ENCODE assay signal across 23 cellular contexts in genomic region chr3:107216229-107216628, GRCh38.
A peak's percentile ranks its signal among the peaks of the same experiment; 100 is the strongest.
DNase-seq lines count a peak whose midpoint lies in the region; ATAC-seq, FAIRE-seq and TF ChIP-seq lines count a peak whose summit lies in the region.
"Had no signal": no experiment of that assay in that cellular context is flagged by ENCODE, and none has a peak within 500 bp of the region (broad histone marks: within the 10 kb centered on the region; RNA-seq: fewer than 3 reads in every experiment).

No MANE protein-coding gene starts in this region.

- no peaks in the 10 kb centered on the region for H3K9me2 ChIP-seq in hepatocyte (replicated peaks; ENCODE audit: insufficient read depth)

- H3K4me2 ChIP-seq in hepatocyte = no peak overlapping the region
- H3K4me2 ChIP-seq in skeletal muscle satellite cell (ENCODE audit: low read length) = peak overlapping the region; percentile 49

- H3K79me2 ChIP-seq in hepatocyte = no peaks in the 10 kb centered on the region

- H3K27me3 ChIP-seq in hepatocyte (no peaks in the 10 kb centered on the region), skeletal muscle satellite cell (ENCODE audit: control insufficient read depth, insufficient read depth, low read length) (no peaks in the 10 kb centered on the region)
- H3K27me3 ChIP-seq: cardiac muscle cell had no signal

- H3K9me3 ChIP-seq in hepatocyte (ENCODE audit: low read depth) (no peaks in the 10 kb centered on the region), skeletal muscle satellite cell (replicated peaks; ENCODE audit: low read length) (no peaks in the 10 kb centered on the region)

- H3K9ac ChIP-seq in skeletal muscle satellite cell (ENCODE audit: low read depth, low read length) = peak overlapping the region; percentile 90

- no peak for DNase-seq in HTR-8/SVneo (ENCODE audit: insufficient read length, low spot score)
- DNase-seq in hepatocyte (ENCODE audit: low spot score) = no peak
- DNase-seq: activated CD4-positive, alpha-beta T cell treated with anti-CD3 and anti-CD28 coated beads for 48 hours; activated naive CD4-positive, alpha-beta T cell treated with anti-CD3 and anti-CD28 coated beads for 36 hours; activated T-cell treated with anti-CD3 and anti-CD28 coated beads, Interleukin-2, amount 50 U/mL, for 72 hours; naive thymus-derived CD8-positive, alpha-beta T cell; NCI-H1436 treated with DMSO at 0.1 percent for 48 hours; NCI-H524; NK-92 treated with Interleukin-12 subunit alpha and Interleukin-12 subunit beta, amount 100 ng/mL, for 24 hours; stimulated activated CD4-positive, alpha-beta T cell treated with anti-CD3 and anti-CD28 coated beads, Interleukin-4, amount 100 ng/mL, for 4 hours; stimulated activated naive CD4-positive, alpha-beta T cell; T-helper 2 cell had no signal

- H3K27ac ChIP-seq in hepatocyte = peak overlapping the region; percentile 88
- H3K27ac ChIP-seq: C4-2B, cardiac muscle cell, SK-N-MC had no signal

- no peak overlapping the region for H2AFZ ChIP-seq in hepatocyte

- 87% methylated on average over 5 of the region's 5 CpGs for WGBS in hepatocyte (ENCODE audit: low lambda C conversion rate, missing lambda C conversion rate)

- H3K4me1 ChIP-seq in hepatocyte (ENCODE audit: insufficient read depth) = no peaks in the 10 kb centered on the region
- H3K4me1 ChIP-seq in skeletal muscle satellite cell (ENCODE audit: control insufficient read depth, insufficient read depth, low read length) = peaks cover 34% of the 10 kb centered on the region

- H3K36me3 ChIP-seq in hepatocyte (replicated peaks; ENCODE audit: insufficient read depth, low read depth) = no peaks in the 10 kb centered on the region
- no peaks in the 10 kb centered on the region for H3K36me3 ChIP-seq in skeletal muscle satellite cell (ENCODE audit: insufficient read depth, low read length)
- H3K36me3 ChIP-seq: cardiac muscle cell had no signal

- TF ChIP-seq CTCF in hepatocyte (IDR thresholded peaks at IDR 0.05; ENCODE audit: poor library complexity) = no peak

- H3K4me3 ChIP-seq in hepatocyte = no peak overlapping the region
- H3K4me3 ChIP-seq in skeletal muscle satellite cell (ENCODE audit: low read length) = no peak overlapping the region
- H3K4me3 ChIP-seq: cardiac muscle cell, SK-N-MC had no signal

- peak; percentile 38 for FAIRE-seq in HTR-8/SVneo (lab: Jason Lieb, UNC)
- FAIRE-seq: endothelial cell of umbilical vein, RCC 7860 had no signal

- ATAC-seq in SK-N-SH treated with all-trans-retinoic acid at 6 μM for 48 hours = peak; percentile 5; the same call in 2 of the 3 replicates
- no peak for ATAC-seq in GM18858 (IDR thresholded peaks at IDR 0.05; ENCODE audit: unreplicated experiment)
- ATAC-seq in activated CD4-positive, CD25-positive, alpha-beta regulatory T cell treated with anti-CD3 and anti-CD28 coated beads, Interleukin-2, amount 50 U/mL, for 24 hours = no peak
- ATAC-seq in GM19467 (IDR thresholded peaks at IDR 0.05; ENCODE audit: unreplicated experiment) = no peak
- no peak for ATAC-seq in GM19397 (IDR thresholded peaks at IDR 0.05; ENCODE audit: unreplicated experiment)
- ATAC-seq: activated T-cell treated with anti-CD3 and anti-CD28 coated beads, Interleukin-2, amount 50 U/mL, for 72 hours; naive thymus-derived CD8-positive, alpha-beta T cell had no signal

- H4K20me1 ChIP-seq in hepatocyte (ENCODE audit: insufficient read depth, poor library complexity, severe bottlenecking) = no peaks in the 10 kb centered on the region

TF ChIP-seq in SK-N-SH treated with all-trans-retinoic acid at 6 μM for 48 hours, 23 proteins besides CTCF, POLR2A, EP300 and RAD21:
- TF ChIP-seq CSDC2 (CRISPR knock-in tag; IDR thresholded peaks at IDR 0.05) (0 out of 2 replicates have a peak, but pooled peaks have one; percentile 19), OSR1 (CRISPR knock-in tag; IDR thresholded peaks at IDR 0.05) (no peak)
TF ChIP-seq in SK-N-SH treated with all-trans-retinoic acid at 6 μM for 48 hours: peak in this region for 1.
